ENCODE assay signal across 1 cellular context in the genomic region with DNA sequence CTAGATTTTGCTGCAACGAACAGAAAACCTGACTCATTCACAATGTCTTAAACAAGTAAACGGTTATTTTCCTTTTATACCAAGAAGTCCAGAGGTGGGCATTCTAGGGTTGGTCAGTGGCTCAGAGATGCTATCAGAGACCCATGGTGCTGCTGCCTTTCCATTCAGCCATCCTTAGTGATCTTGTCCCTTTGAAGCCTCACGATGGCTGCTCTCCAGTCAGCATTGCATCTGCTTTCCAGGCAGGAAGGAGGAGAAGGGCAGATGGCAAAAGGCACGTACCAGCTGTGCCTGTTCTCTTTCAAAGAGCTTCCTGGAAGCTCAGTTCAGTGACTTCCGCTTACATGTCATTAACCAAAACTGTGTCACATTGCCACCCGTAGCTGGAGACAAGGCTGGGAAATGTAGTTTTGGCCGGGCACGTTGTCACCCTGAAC.
TF ChIP-seq lines count a peak whose summit lies in the region.

No MANE protein-coding gene starts in this region.

TF ChIP-seq in H1, 55 proteins besides CTCF, POLR2A, EP300 and RAD21 (continued from another document):
- no peak for TF ChIP-seq ATF2 (IDR thresholded peaks at IDR 0.05; ENCODE audit: low read length)
- no peak for TF ChIP-seq EGR1 (IDR thresholded peaks at IDR 0.05; ENCODE audit: borderline replicate concordance, low read depth, low read length)
- no peak for TF ChIP-seq PHF8 (conservative IDR thresholded peaks at IDR 0.05; ENCODE audit: low read depth, low read length)
- TF ChIP-seq KDM4A (IDR thresholded peaks at IDR 0.05; ENCODE audit: low read depth, low read length, severe bottlenecking): no peak
- no peak for TF ChIP-seq TCF12 (IDR thresholded peaks at IDR 0.05; ENCODE audit: low read depth, low read length)
